Comparison of ENCODE assay signal across 1 cellular context in the genomic region with DNA sequence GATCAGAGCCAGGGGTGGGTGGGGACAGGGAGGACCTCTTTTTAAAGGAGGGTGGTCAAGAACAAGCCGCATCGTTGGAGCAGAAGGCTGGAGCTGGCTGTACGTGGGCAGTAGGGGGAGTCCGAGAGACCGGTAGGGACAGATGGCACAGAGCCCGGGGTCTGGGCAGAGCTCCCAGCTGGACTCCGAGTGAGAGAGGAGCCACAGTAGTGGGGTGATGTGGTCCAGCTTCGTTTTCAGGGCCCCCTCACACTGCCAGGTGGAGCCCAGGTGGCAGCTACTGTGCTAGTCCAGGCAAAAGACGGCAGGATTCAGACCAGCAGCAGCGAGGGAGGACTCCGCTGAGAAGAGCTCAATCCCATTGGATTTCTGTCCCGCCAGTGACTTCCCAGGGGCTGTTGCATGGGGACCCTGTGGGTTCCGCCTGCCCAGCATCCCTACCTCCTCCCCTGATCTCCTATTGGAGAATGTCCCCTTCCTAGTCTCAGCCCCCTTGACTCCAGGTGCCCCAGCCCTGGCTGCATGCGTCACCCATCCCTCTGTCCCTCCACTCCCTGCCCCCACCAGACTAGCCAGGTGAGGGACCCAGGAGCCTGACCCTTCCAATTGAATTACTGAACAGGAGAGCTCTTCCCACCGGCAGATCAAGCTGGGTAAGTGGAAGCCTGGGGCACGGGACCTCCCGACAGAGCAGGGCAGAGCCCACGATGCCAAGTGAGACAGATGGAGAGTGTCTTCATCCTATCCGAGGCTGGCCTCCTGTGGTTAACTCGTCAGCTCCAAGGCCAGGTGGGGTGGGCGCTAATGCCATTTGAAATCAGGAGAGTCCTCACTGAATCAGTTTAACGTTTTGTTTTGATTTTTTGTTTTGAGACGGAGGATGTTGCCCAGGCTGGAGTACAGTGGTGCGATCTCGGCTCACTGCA.
A peak's percentile ranks its signal among the peaks of the same experiment; 100 is the strongest.
TF ChIP-seq lines count a peak whose summit lies in the region.

No MANE protein-coding gene starts in this region.

TF ChIP-seq in GM12878, 131 proteins besides CTCF, POLR2A, EP300 and RAD21:
- TF ChIP-seq RUNX3 (IDR thresholded peaks at IDR 0.05; ENCODE audit: low read length) (no peak), MYC (IDR thresholded peaks at IDR 0.05; ENCODE audit: insufficient read depth, insufficient read length, insufficient replicate concordance, low read length, severe bottlenecking) (no peak), SMC3 (IDR thresholded peaks at IDR 0.05; ENCODE audit: borderline replicate concordance, low read length) (peak; percentile 23; the same call in 1 of the 2 replicates), TCF12 (IDR thresholded peaks at IDR 0.05; ENCODE audit: low read depth, low read length) (0 out of 2 replicates have a peak, but pooled peaks have one; percentile 11), CHD2 (IDR thresholded peaks at IDR 0.05; ENCODE audit: borderline replicate concordance, low read depth, low read length) (no peak), MYB (IDR thresholded peaks at IDR 0.05; ENCODE audit: borderline replicate concordance, low read depth, low read length) (no peak), SRF (IDR thresholded peaks at IDR 0.05; ENCODE audit: low read depth in 2 of 2, low read length in 2 of 2) (no peak), MTA2 (IDR thresholded peaks at IDR 0.05; ENCODE audit: low read depth) (no peak), FOXM1 (IDR thresholded peaks at IDR 0.05; ENCODE audit: low read depth, low read length) (no peak), ZNF217 (IDR thresholded peaks at IDR 0.05) (no peak)
- TF ChIP-seq, protein P1, sequence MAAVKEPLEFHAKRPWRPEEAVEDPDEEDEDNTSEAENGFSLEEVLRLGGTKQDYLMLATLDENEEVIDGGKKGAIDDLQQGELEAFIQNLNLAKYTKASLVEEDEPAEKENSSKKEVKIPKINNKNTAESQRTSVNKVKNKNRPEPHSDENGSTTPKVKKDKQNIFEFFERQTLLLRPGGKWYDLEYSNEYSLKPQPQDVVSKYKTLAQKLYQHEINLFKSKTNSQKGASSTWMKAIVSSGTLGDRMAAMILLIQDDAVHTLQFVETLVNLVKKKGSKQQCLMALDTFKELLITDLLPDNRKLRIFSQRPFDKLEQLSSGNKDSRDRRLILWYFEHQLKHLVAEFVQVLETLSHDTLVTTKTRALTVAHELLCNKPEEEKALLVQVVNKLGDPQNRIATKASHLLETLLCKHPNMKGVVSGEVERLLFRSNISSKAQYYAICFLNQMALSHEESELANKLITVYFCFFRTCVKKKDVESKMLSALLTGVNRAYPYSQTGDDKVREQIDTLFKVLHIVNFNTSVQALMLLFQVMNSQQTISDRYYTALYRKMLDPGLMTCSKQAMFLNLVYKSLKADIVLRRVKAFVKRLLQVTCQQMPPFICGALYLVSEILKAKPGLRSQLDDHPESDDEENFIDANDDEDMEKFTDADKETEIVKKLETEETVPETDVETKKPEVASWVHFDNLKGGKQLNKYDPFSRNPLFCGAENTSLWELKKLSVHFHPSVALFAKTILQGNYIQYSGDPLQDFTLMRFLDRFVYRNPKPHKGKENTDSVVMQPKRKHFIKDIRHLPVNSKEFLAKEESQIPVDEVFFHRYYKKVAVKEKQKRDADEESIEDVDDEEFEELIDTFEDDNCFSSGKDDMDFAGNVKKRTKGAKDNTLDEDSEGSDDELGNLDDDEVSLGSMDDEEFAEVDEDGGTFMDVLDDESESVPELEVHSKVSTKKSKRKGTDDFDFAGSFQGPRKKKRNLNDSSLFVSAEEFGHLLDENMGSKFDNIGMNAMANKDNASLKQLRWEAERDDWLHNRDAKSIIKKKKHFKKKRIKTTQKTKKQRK (IDR thresholded peaks at IDR 0.05; ENCODE audit: low read depth, low read length): no peak
